ENCODE assay signal across 11 cellular contexts in the genomic region with DNA sequence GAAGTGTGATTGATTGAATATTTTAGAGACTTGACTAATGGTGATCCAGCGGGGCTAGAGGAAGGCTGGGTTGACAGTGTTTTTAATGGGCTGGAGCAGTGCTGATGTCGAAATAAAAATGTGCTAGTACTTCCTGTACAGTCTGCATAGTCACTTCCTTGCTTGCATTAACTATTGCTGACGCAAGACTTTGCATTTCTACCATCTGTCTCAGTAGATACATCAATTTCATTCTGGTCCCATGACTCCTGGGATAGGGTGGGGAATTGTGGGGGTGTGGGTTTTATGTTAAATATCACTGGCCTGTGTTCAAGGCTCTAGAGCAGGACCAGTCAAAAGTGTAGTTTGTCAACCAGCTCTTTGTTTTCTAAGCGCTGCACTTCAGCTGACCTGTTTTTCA. TPM values are rescaled to one million over a fixed set of nuclear protein-coding genes. Genes with fewer than 3 reads are reported as not detected.
A peak's percentile ranks its signal among the peaks of the same experiment; 100 is the strongest.
DNase-seq lines count a peak whose midpoint lies in the region; ATAC-seq, FAIRE-seq and TF ChIP-seq lines count a peak whose summit lies in the region.
"Had no signal": no experiment of that assay in that cellular context is flagged by ENCODE, and none has a peak within 500 bp of the region (broad histone marks: within the 10 kb centered on the region; RNA-seq: fewer than 3 reads in every experiment).

No MANE protein-coding gene starts in this region.

- H3K27me3 ChIP-seq in Loucy (ENCODE audit: insufficient read depth, low read length, poor library complexity, severe bottlenecking) (no peaks in the 10 kb centered on the region), K562 (ENCODE audit: control insufficient read depth in 2 of 2, insufficient read depth in 2 of 2, low read length in 2 of 2) (no peaks in the 10 kb centered on the region)

- H2AFZ ChIP-seq in Loucy (ENCODE audit: low read length) (no peak overlapping the region), K562 (ENCODE audit: low read depth, low read length) (no peak overlapping the region)

- no peak overlapping the region for H3K27ac ChIP-seq in K562 (ENCODE audit: extremely low read depth, low read depth, low read length)

- H3K4me2 ChIP-seq in Loucy (ENCODE audit: low read depth, low read length, poor library complexity, severe bottlenecking) (peak overlapping the region; percentile 18), K562 (ENCODE audit: insufficient read depth, low read length) (no peak overlapping the region)

- intact Hi-C loops in K562 (cut with micrococcal nuclease) = no loop called here

- peaks cover 7% of the 10 kb centered on the region; the same call in 1 of the 2 replicates for H3K36me3 ChIP-seq in Loucy (ENCODE audit: insufficient read depth, low read length)
- H3K36me3 ChIP-seq in K562 (ENCODE audit: control insufficient read depth, insufficient read depth, low read length) = peaks cover 30% of the 10 kb centered on the region; the same call in 2 of the 3 replicates

- TF ChIP-seq EP300 in K562 (IDR thresholded peaks at IDR 0.05; ENCODE audit: low read length) = no peak

- no TSS peak for BruUV-seq in K562 (replicated peaks; lab: Mats Ljungman, UMichigan)

- H3K36me3 Mint-ChIP-seq in memory B cell = peaks cover 3% of the 10 kb centered on the region

- H3K27me3 Mint-ChIP-seq in memory B cell = no peaks in the 10 kb centered on the region

- CTCF ChIA-PET in K562 (lab: Yijun Ruan, JAX; ENCODE audit: low intra/inter-chr PET ratio) = no interaction called here

- ATAC-seq in K562 (peak; percentile 81), memory B cell (ENCODE audit: low read depth) (no peak), HG03175 (IDR thresholded peaks at IDR 0.05; ENCODE audit: unreplicated experiment) (no peak)

- H3K4me3 ChIP-seq in Loucy (ENCODE audit: low read length, poor library complexity, severe bottlenecking) (no peak overlapping the region), K562 (no peak overlapping the region)

- FAIRE-seq in K562 (lab: Jason Lieb, UNC) = no peak

- POLR2A ChIA-PET in K562 (lab: Yijun Ruan, JAX) = no interaction called here

- no peak for TF ChIP-seq RAD21 in K562 (CRISPR knock-in tag; conservative IDR thresholded peaks at IDR 0.05 in 1 of 2, IDR thresholded peaks at IDR 0.05 in 1 of 2)

- WGBS in K562 (ENCODE audit: insufficient coverage, low coverage, missing lambda C conversion rate) = 67% methylated on average over 4 of the region's 4 CpGs

- no peaks in the 10 kb centered on the region for H3K9me2 ChIP-seq in Loucy (replicated peaks; ENCODE audit: low read depth, low read length)

- H3K27ac Mint-ChIP-seq in memory B cell = peak overlapping the region; percentile 20

- H3K9me3 Mint-ChIP-seq in memory B cell = no peaks in the 10 kb centered on the region

- H3K79me2 ChIP-seq in Loucy (ENCODE audit: insufficient read depth, low read length) (no peaks in the 10 kb centered on the region), K562 (ENCODE audit: control insufficient read depth, insufficient read depth, low read length) (no peaks in the 10 kb centered on the region)

- H3K4me1 ChIP-seq in Loucy (ENCODE audit: insufficient read depth, low read length, poor library complexity, severe bottlenecking) = peaks cover 5% of the 10 kb centered on the region
- peaks cover 4 to 6% of the 10 kb centered on the region in 2 experiments; a peak in 3 of 5 replicates for H3K4me1 ChIP-seq in K562 (replicated peaks in 1 of 2; ENCODE audit: control insufficient read depth in 2 of 2, insufficient read depth in 2 of 2, low read length in 2 of 2)

- no peaks in the 10 kb centered on the region for H3K9me1 ChIP-seq in K562 (ENCODE audit: control insufficient read depth, insufficient read depth, low read length)

- H3K4me3 Mint-ChIP-seq in memory B cell = no peak overlapping the region

- no peaks in the 10 kb centered on the region for H3F3A ChIP-seq in Loucy (ENCODE audit: low read depth)

- TF ChIP-seq POLR2A in K562 (conservative IDR thresholded peaks at IDR 0.05) = no peak

- TF ChIP-seq CTCF in Loucy (conservative IDR thresholded peaks at IDR 0.05; ENCODE audit: low read length) (no peak), K562 (IDR thresholded peaks at IDR 0.05 in 2 of 3, conservative IDR thresholded peaks at IDR 0.05 in 1 of 3; ENCODE audit: insufficient read depth in 2 of 3, low read depth in 1 of 3, low read length in 3 of 3) (no peak)

- DNase-seq in CD1c-positive myeloid dendritic cell (ENCODE audit: extremely low spot score) (peak; percentile 58), K562 (ENCODE audit: extremely low read depth in 1 of 4, low spot score in 3 of 4) (peak in 1 of 4 experiments; percentile 13), memory B cell (ENCODE audit: low spot score in 2 of 2) (no peak), NCI-H187 (lab: John Stamatoyannopoulos, UW) (no peak), NCI-H2029 (lab: John Stamatoyannopoulos, UW) (no peak), islet precursor cell (no peak)
- DNase-seq: activated CD8-positive, alpha-beta memory T cell treated with anti-CD3 and anti-CD28 coated beads for 24 hours; effector CD4-positive, alpha-beta T cell; NCI-H526 had no signal

- H4K20me1 ChIP-seq in Loucy (ENCODE audit: insufficient read depth, low read length, poor library complexity, severe bottlenecking) (no peaks in the 10 kb centered on the region), K562 (replicated peaks; ENCODE audit: control insufficient read depth, insufficient read depth, low read length) (no peaks in the 10 kb centered on the region)

- H3K9me3 ChIP-seq in Loucy (ENCODE audit: insufficient read depth, low read depth, low read length) (no peaks in the 10 kb centered on the region), K562 (replicated peaks; ENCODE audit: control insufficient read depth, insufficient read depth, low read depth, low read length) (no peaks in the 10 kb centered on the region)

- no peak overlapping the region for H3K9ac ChIP-seq in Loucy (ENCODE audit: low read depth, low read length, poor library complexity, severe bottlenecking)
- H3K9ac ChIP-seq in K562 (ENCODE audit: insufficient read depth in 1 of 2, low read depth in 2 of 2, low read length in 2 of 2) = no peak overlapping the region

- in situ Hi-C loops in K562 (cut with MboI) = no loop called here

- H3K4me1 Mint-ChIP-seq in memory B cell = peaks cover 11% of the 10 kb centered on the region

TF ChIP-seq in K562, 482 proteins besides CTCF, POLR2A, EP300 and RAD21 (continues in another document):
- TF ChIP-seq ZNF696 (CRISPR knock-in tag; conservative IDR thresholded peaks at IDR 0.05) (no peak), MEF2D (tag; conservative IDR thresholded peaks at IDR 0.05; ENCODE audit: low read depth) (no peak), ZNF217 (CRISPR knock-in tag; IDR thresholded peaks at IDR 0.05) (no peak), XRCC5 (IDR thresholded peaks at IDR 0.05; ENCODE audit: low read depth, low read length) (no peak), SMARCE1 (IDR thresholded peaks at IDR 0.05) (no peak)
- TF ChIP-seq, protein P1, sequence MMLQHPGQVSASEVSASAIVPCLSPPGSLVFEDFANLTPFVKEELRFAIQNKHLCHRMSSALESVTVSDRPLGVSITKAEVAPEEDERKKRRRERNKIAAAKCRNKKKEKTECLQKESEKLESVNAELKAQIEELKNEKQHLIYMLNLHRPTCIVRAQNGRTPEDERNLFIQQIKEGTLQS (IDR thresholded peaks at IDR 0.05) = peak; percentile 65
- TF ChIP-seq, protein P1 (CRISPR knock-in tag; conservative IDR thresholded peaks at IDR 0.05) = no peak

RNA-seq across cellular contexts. Expression of a gene that starts 35.3 kb away (rescaled TPM):
- 0.05 and 0.32 TPM in 2 replicates for total RNA-seq in K562 (2011; cell fraction: chromatin; rRNA removed; ENCODE audit: low replicate concordance)
- not detected in 2 replicates for total RNA-seq in K562 (2011; cell fraction: nucleolus; rRNA removed)
- total RNA-seq in K562 (2011; cell fraction: nucleoplasm; rRNA removed) = 0.15 TPM in 1 of 2 replicates, not detected in the other
- total RNA-seq in K562 (2014; rRNA removed) (0.04 TPM in 1 of 2 replicates, not detected in the other), K562 (2014; rRNA removed; fragmentation: Illumina TruSeq; extraction: Trizol) (0.03 and 0.04 TPM in 2 replicates), K562 (2015; rRNA removed; fragmentation: Illumina TruSeq; extraction: Trizol) (0.11 TPM in 1 of 2 replicates, not detected in the other), K562 (2021) (0.07 TPM in 1 of 2 replicates, not detected in the other)
- polyA plus RNA-seq in K562 (2011; rRNA removed) (0.01 and 0.03 TPM in 2 replicates), K562 (2014; fragmentation: Illumina TruSeq; extraction: Trizol) (not detected in 2 replicates), K562 (2014; fragmentation: Nextera tagmentation; extraction: Ambion mirVana) (not detected), K562 (2014; rRNA removed) (not detected in 2 replicates)
- polyA plus RNA-seq in K562 (2011; cell fraction: cytosol; rRNA removed) = 0.01 TPM in 2 replicates
- 0.03 and 0.07 TPM in 2 replicates for polyA plus RNA-seq in K562 (2011; cell fraction: nucleus; rRNA removed)
- polyA plus RNA-seq in K562 (2012) = 0.01 TPM in 1 of 2 replicates, not detected in the other
- 0.42 TPM in 1 of 2 replicates, not detected in the other for polyA minus RNA-seq in K562 (2011; rRNA and poly(A)+ RNA removed)
- not detected in 2 replicates for polyA minus RNA-seq in K562 (2011; cell fraction: cytosol; rRNA and poly(A)+ RNA removed)
- not detected in 2 replicates for polyA minus RNA-seq in K562 (2011; cell fraction: nucleus; rRNA and poly(A)+ RNA removed)

RNA-seq across cellular contexts. Expression of a gene that starts 56.4 kb away (rescaled TPM):
- total RNA-seq in K562 (2011; cell fraction: chromatin; rRNA removed; ENCODE audit: low replicate concordance) = 13.0 and 19.7 TPM in 2 replicates
- 12.6 and 13.3 TPM in 2 replicates for total RNA-seq in K562 (2011; cell fraction: nucleolus; rRNA removed)
- total RNA-seq in K562 (2011; cell fraction: nucleoplasm; rRNA removed) = 16.6 and 20.2 TPM in 2 replicates
- total RNA-seq in K562 (2014; rRNA removed) = 158 and 164 TPM in 2 replicates
- total RNA-seq in K562 (2014; rRNA removed; fragmentation: Illumina TruSeq; extraction: Trizol) = 193 and 211 TPM in 2 replicates
- total RNA-seq in K562 (2015; rRNA removed; fragmentation: Illumina TruSeq; extraction: Trizol) = 179 and 192 TPM in 2 replicates
- 150 and 152 TPM in 2 replicates for total RNA-seq in K562 (2021)
- 75.5 and 111 TPM in 2 replicates for polyA plus RNA-seq in K562 (2011; rRNA removed)
- 63.9 and 64.3 TPM in 2 replicates for polyA plus RNA-seq in K562 (2011; cell fraction: cytosol; rRNA removed)
- 27.6 and 33.3 TPM in 2 replicates for polyA plus RNA-seq in K562 (2011; cell fraction: nucleus; rRNA removed)
- polyA plus RNA-seq in K562 (2012) = 98.5 and 157 TPM in 2 replicates
- 181 and 193 TPM in 2 replicates for polyA plus RNA-seq in K562 (2014; fragmentation: Illumina TruSeq; extraction: Trizol)
- polyA plus RNA-seq in K562 (2014; fragmentation: Nextera tagmentation; extraction: Ambion mirVana) = 10 to 100 TPM; 71.1 to 98.5 TPM
- 133 TPM in 2 replicates for polyA plus RNA-seq in K562 (2014; rRNA removed)
- polyA minus RNA-seq in K562 (2011; rRNA and poly(A)+ RNA removed) = 95.3 and 96.0 TPM in 2 replicates
- 81.9 and 89.6 TPM in 2 replicates for polyA minus RNA-seq in K562 (2011; cell fraction: cytosol; rRNA and poly(A)+ RNA removed)
- 11.8 and 20.5 TPM in 2 replicates for polyA minus RNA-seq in K562 (2011; cell fraction: nucleus; rRNA and poly(A)+ RNA removed)
